ENCODE assay signal across 21 cellular contexts in the genomic region with DNA sequence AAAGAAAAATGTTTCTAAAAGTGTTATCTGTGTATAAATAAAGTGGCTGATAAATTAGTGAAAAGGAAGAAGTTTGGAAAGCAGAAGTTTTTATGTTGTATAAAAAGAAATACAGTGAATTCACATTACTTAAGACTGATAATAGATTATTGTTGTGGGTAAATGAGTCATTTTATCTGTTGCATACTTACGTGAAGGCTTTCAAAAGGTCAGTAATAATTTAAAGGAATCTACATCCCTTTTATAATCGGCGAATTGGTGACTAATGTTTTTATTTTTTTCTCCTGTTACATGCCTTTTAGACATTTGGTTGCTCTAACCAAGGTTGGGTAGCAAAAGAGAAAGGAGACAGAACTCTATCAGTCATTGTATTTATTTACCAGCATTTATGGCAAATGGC.
A peak's percentile ranks its signal among the peaks of the same experiment; 100 is the strongest.
DNase-seq lines count a peak whose midpoint lies in the region; ATAC-seq, FAIRE-seq and TF ChIP-seq lines count a peak whose summit lies in the region.
"Had no signal": no experiment of that assay in that cellular context is flagged by ENCODE, and none has a peak within 500 bp of the region (broad histone marks: within the 10 kb centered on the region; RNA-seq: fewer than 3 reads in every experiment).

No MANE protein-coding gene starts in this region.

- DNase-seq in NOMO-1 treated with DMSO at 0.1 percent for 48 hours (lab: John Stamatoyannopoulos, UW; ENCODE audit: unreplicated experiment) (peak; percentile 16), NOMO-1 (lab: John Stamatoyannopoulos, UW; ENCODE audit: unreplicated experiment in 2 of 2) (no peak), SK-N-SH (no peak), cardiac fibroblast (ENCODE audit: low read depth in 2 of 2) (peak; percentile 12 to 29), small intestine (no peak)
- DNase-seq: C1 segment of cervical spinal cord, COR-L47, DMS153, GOT3, HFFc6, KG1, MG63, NCI-H1092 treated with DMSO at 0.1 percent for 48 hours, NCI-H187, NCI-H2171, NCI-H446 treated with DMSO at 0.1 percent for 48 hours, NCI-H774 had no signal

- no peaks in the 10 kb centered on the region for H4K20me1 ChIP-seq in SK-N-SH (ENCODE audit: insufficient read depth)

- TF ChIP-seq CTCF in SK-N-SH (IDR thresholded peaks at IDR 0.05) (no peak), cardiac fibroblast (IDR thresholded peaks at IDR 0.05; ENCODE audit: low read depth, low read length) (no peak)

- H3K4me3 ChIP-seq in SK-N-SH (ENCODE audit: low read depth in 2 of 2, low read length in 1 of 2) (no peak overlapping the region), cardiac fibroblast (replicated peaks in 1 of 2; ENCODE audit: low read depth in 2 of 2, low read length in 2 of 2) (no peak overlapping the region), small intestine (ENCODE audit: low read depth in 1 of 2, low read length in 2 of 2) (no peak overlapping the region)
- H3K4me3 ChIP-seq: MG63 had no signal

- ATAC-seq in GM19035 (IDR thresholded peaks at IDR 0.05; ENCODE audit: unreplicated experiment): no peak
- no peak for ATAC-seq in GM18520 (IDR thresholded peaks at IDR 0.05; ENCODE audit: unreplicated experiment)
- no peak for ATAC-seq in HG03521 (IDR thresholded peaks at IDR 0.05; ENCODE audit: unreplicated experiment)

- H3K4me2 ChIP-seq in SK-N-SH: peak overlapping the region; percentile 29; the same call in 1 of the 2 replicates

- peaks cover 0 to 12% of the 10 kb centered on the region in 2 experiments; a peak in 2 of 4 replicates for H3K4me1 ChIP-seq in SK-N-SH (ENCODE audit: control insufficient read depth in 1 of 2, insufficient read depth in 2 of 2, low read depth in 1 of 2, low read length in 1 of 2)
- no peaks in the 10 kb centered on the region for H3K4me1 ChIP-seq in small intestine (ENCODE audit: control insufficient read depth in 2 of 2, insufficient read depth in 1 of 2, low read depth in 1 of 2, low read length in 1 of 2)

- H3F3A ChIP-seq in SK-N-SH (replicated peaks; ENCODE audit: insufficient read depth): peaks cover 14% of the 10 kb centered on the region

- H3K79me2 ChIP-seq in SK-N-SH (ENCODE audit: insufficient read depth): no peaks in the 10 kb centered on the region

- CTCF ChIA-PET in SK-N-SH (lab: Yijun Ruan, JAX): interaction anchor here (1.8 kb wide), 1 partner anchor 12 kb away, joined by 6 read pairs; no protein-coding TSS in a partner anchor

- no peak overlapping the region for H3K9ac ChIP-seq in SK-N-SH

- peak; percentile 70 for FAIRE-seq in small intestine (lab: Jason Lieb, UNC)

- no peaks in the 10 kb centered on the region for H3K9me2 ChIP-seq in SK-N-SH

- POLR2A ChIA-PET in SK-N-SH (lab: Yijun Ruan, JAX): no interaction called here

- H3K27ac ChIP-seq in SK-N-SH (ENCODE audit: low read depth in 2 of 2, low read length in 1 of 2) (no peak overlapping the region), small intestine (ENCODE audit: low read depth in 1 of 2, low read length in 1 of 2) (no peak overlapping the region)
- H3K27ac ChIP-seq: 22Rv1 had no signal

- no peak for TF ChIP-seq RAD21 in SK-N-SH (IDR thresholded peaks at IDR 0.05; ENCODE audit: low read length)

- H3K9me3 ChIP-seq in SK-N-SH (no peaks in the 10 kb centered on the region), small intestine (ENCODE audit: control insufficient read depth, low read depth) (no peaks in the 10 kb centered on the region)
- H3K9me3 ChIP-seq: MG63 had no signal

- H3K36me3 ChIP-seq in SK-N-SH (replicated peaks in 1 of 2; ENCODE audit: control insufficient read depth in 1 of 2, insufficient read depth in 2 of 2, low read length in 1 of 2) (no peaks in the 10 kb centered on the region), small intestine (ENCODE audit: control insufficient read depth in 2 of 2, insufficient read depth in 2 of 2, low read length in 2 of 2) (no peaks in the 10 kb centered on the region)
- H3K36me3 ChIP-seq: MG63 had no signal

- TF ChIP-seq EP300 in SK-N-SH (IDR thresholded peaks at IDR 0.05; ENCODE audit: borderline replicate concordance in 1 of 2, low read depth in 1 of 2, low read length in 1 of 2): peak in 1 of 2 experiments; percentile 67; a peak in 2 of 4 replicates

- 17% methylated on average over 3 of the region's 3 CpGs for WGBS in SK-N-SH (ENCODE audit: low lambda C conversion rate)
- WGBS in small intestine, 3 donors: 61 to 72% (median 71%) methylated on average over 3 of the region's 3 CpGs

- no peak overlapping the region for H2AFZ ChIP-seq in SK-N-SH (ENCODE audit: low read depth)

- H3K27me3 ChIP-seq in SK-N-SH (ENCODE audit: insufficient read depth) (no peaks in the 10 kb centered on the region), small intestine (ENCODE audit: control insufficient read depth in 2 of 2, insufficient read depth in 2 of 2, low read length in 2 of 2) (no peaks in the 10 kb centered on the region)
- H3K27me3 ChIP-seq: MG63 had no signal

TF ChIP-seq in SK-N-SH, 30 proteins besides CTCF, POLR2A, EP300 and RAD21 (continues in another document):
- TF ChIP-seq FOXM1 (IDR thresholded peaks at IDR 0.05; ENCODE audit: low read depth) (no peak), TAF1 (IDR thresholded peaks at IDR 0.05; ENCODE audit: borderline replicate concordance, low read depth, low read length) (no peak), RCOR1 (IDR thresholded peaks at IDR 0.05; ENCODE audit: low read length) (no peak), TEAD4 (IDR thresholded peaks at IDR 0.05; ENCODE audit: borderline replicate concordance, insufficient read depth) (peak; percentile 55; the same call in 1 of the 2 replicates), GATA2 (CRISPR knock-in tag; IDR thresholded peaks at IDR 0.05) (no peak), CHD2 (IDR thresholded peaks at IDR 0.05; ENCODE audit: low read length, partially characterized antibody) (no peak), MEF2A (IDR thresholded peaks at IDR 0.05; ENCODE audit: borderline replicate concordance, low read depth) (no peak), RXRA (IDR thresholded peaks at IDR 0.05; ENCODE audit: borderline replicate concordance, low read depth) (peak; percentile 66; the same call in 1 of the 2 replicates), ELF1 (IDR thresholded peaks at IDR 0.05) (no peak), SIN3A (IDR thresholded peaks at IDR 0.05; ENCODE audit: borderline replicate concordance, low read depth, low read length) (no peak), NFIC (IDR thresholded peaks at IDR 0.05; ENCODE audit: borderline replicate concordance) (peak; percentile 76; the same call in 1 of the 2 replicates), GABPA (IDR thresholded peaks at IDR 0.05; ENCODE audit: low read depth) (no peak), EZH2phosphoT487 (IDR thresholded peaks at IDR 0.05; ENCODE audit: borderline replicate concordance, low read depth) (no peak), POLR2AphosphoS5 (IDR thresholded peaks at IDR 0.05; ENCODE audit: low read depth, low read length) (peak; percentile 31; the same call in 1 of the 2 replicates), SMC3 (IDR thresholded peaks at IDR 0.05; ENCODE audit: low read depth, low read length) (no peak)
- TF ChIP-seq, protein P1, sequence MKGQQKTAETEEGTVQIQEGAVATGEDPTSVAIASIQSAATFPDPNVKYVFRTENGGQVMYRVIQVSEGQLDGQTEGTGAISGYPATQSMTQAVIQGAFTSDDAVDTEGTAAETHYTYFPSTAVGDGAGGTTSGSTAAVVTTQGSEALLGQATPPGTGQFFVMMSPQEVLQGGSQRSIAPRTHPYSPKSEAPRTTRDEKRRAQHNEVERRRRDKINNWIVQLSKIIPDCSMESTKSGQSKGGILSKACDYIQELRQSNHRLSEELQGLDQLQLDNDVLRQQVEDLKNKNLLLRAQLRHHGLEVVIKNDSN (IDR thresholded peaks at IDR 0.05; ENCODE audit: borderline replicate concordance, low read depth): no peak
- TF ChIP-seq, protein P2, sequence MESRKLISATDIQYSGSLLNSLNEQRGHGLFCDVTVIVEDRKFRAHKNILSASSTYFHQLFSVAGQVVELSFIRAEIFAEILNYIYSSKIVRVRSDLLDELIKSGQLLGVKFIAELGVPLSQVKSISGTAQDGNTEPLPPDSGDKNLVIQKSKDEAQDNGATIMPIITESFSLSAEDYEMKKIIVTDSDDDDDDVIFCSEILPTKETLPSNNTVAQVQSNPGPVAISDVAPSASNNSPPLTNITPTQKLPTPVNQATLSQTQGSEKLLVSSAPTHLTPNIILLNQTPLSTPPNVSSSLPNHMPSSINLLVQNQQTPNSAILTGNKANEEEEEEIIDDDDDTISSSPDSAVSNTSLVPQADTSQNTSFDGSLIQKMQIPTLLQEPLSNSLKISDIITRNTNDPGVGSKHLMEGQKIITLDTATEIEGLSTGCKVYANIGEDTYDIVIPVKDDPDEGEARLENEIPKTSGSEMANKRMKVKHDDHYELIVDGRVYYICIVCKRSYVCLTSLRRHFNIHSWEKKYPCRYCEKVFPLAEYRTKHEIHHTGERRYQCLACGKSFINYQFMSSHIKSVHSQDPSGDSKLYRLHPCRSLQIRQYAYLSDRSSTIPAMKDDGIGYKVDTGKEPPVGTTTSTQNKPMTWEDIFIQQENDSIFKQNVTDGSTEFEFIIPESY (IDR thresholded peaks at IDR 0.05; ENCODE audit: borderline replicate concordance, low read depth): no peak
- TF ChIP-seq, protein P3, sequence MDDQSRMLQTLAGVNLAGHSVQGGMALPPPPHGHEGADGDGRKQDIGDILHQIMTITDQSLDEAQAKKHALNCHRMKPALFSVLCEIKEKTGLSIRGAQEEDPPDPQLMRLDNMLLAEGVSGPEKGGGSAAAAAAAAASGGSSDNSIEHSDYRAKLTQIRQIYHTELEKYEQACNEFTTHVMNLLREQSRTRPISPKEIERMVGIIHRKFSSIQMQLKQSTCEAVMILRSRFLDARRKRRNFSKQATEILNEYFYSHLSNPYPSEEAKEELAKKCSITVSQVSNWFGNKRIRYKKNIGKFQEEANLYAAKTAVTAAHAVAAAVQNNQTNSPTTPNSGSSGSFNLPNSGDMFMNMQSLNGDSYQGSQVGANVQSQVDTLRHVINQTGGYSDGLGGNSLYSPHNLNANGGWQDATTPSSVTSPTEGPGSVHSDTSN (IDR thresholded peaks at IDR 0.05): peak; percentile 68
- TF ChIP-seq, protein P4, sequence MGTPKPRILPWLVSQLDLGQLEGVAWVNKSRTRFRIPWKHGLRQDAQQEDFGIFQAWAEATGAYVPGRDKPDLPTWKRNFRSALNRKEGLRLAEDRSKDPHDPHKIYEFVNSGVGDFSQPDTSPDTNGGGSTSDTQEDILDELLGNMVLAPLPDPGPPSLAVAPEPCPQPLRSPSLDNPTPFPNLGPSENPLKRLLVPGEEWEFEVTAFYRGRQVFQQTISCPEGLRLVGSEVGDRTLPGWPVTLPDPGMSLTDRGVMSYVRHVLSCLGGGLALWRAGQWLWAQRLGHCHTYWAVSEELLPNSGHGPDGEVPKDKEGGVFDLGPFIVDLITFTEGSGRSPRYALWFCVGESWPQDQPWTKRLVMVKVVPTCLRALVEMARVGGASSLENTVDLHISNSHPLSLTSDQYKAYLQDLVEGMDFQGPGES (IDR thresholded peaks at IDR 0.05; ENCODE audit: low read depth, low read length): no peak

Comparison
In these comparisons a context has a peak if more than half of its experiments do, and no peak if none do; other contexts are left out.
1. DNase-seq: peak in NOMO-1 treated with DMSO at 0.1 percent for 48 hours (single experiment) and cardiac fibroblast (2 of 2); none in NOMO-1 (0 of 2), SK-N-SH (single experiment) and small intestine (single experiment).